Comparison of ENCODE assay signal across 10 cellular contexts in the genomic region with DNA sequence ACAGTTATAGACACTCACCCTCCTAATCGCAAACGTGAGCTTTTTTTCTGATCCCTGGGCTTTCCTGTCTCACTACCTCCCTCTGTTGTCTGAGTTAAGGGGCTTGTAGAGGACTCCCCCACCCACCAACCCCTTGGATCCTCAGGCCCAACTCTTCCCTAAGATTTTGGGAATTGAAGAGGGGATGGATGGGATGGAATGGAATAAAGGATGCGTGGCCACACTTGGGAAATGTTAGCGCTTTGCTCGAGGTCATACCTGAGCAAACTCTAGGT. TPM values are rescaled to one million over a fixed set of nuclear protein-coding genes. Genes with fewer than 3 reads are reported as not detected.
DNase-seq lines count a peak whose midpoint lies in the region; ATAC-seq and TF ChIP-seq lines count a peak whose summit lies in the region.
"Had no signal": no experiment of that assay in that cellular context is flagged by ENCODE, and none has a peak within 500 bp of the region (broad histone marks: within the 10 kb centered on the region; RNA-seq: fewer than 3 reads in every experiment).

No MANE protein-coding gene starts in this region.

- no peak overlapping the region for H3K27ac ChIP-seq in coronary artery
- H3K27ac ChIP-seq: prostate gland, testis had no signal

- no peak overlapping the region for H3K9ac ChIP-seq in skeletal muscle satellite cell (ENCODE audit: low read depth, low read length)

- no peaks in the 10 kb centered on the region for H3K36me3 ChIP-seq in skeletal muscle satellite cell (ENCODE audit: insufficient read depth, low read length)
- H3K36me3 ChIP-seq: prostate gland had no signal

- H3K4me3 ChIP-seq in coronary artery (peak overlapping the region; percentile 74), skeletal muscle satellite cell (ENCODE audit: low read length) (no peak overlapping the region)

- no peaks in the 10 kb centered on the region for H3K9me3 ChIP-seq in skeletal muscle satellite cell (replicated peaks; ENCODE audit: low read length)
- H3K9me3 ChIP-seq: prostate gland, testis had no signal

- TF ChIP-seq CTCF in coronary artery (IDR thresholded peaks at IDR 0.05) = no peak

- ATAC-seq in left lobe of liver (no peak), HG03095 (IDR thresholded peaks at IDR 0.05; ENCODE audit: unreplicated experiment) (no peak), HG02870 (IDR thresholded peaks at IDR 0.05; ENCODE audit: unreplicated experiment) (no peak)

- H3K27me3 ChIP-seq in skeletal muscle satellite cell (ENCODE audit: control insufficient read depth, insufficient read depth, low read length) = no peaks in the 10 kb centered on the region
- H3K27me3 ChIP-seq: testis had no signal

- H3K4me1 ChIP-seq in skeletal muscle satellite cell (ENCODE audit: control insufficient read depth, insufficient read depth, low read length) = no peaks in the 10 kb centered on the region
- H3K4me1 ChIP-seq: prostate gland, testis had no signal

- DNase-seq in NCI-H524 (lab: John Stamatoyannopoulos, UW) (peak; percentile 37 to 71), NCI-H524 treated with DMSO at 0.1 percent for 48 hours (lab: John Stamatoyannopoulos, UW) (no peak), NCI-H345 (lab: John Stamatoyannopoulos, UW) (peak; percentile 19), coronary artery (ENCODE audit: low spot score) (no peak), left lobe of liver (ENCODE audit: low spot score) (no peak)

- H3K4me2 ChIP-seq in skeletal muscle satellite cell (ENCODE audit: low read length) = peak overlapping the region; percentile 83

RNA-seq across cellular contexts. Expression of a gene that starts 1.5 kb away (rescaled TPM):
- total RNA-seq in skeletal muscle satellite cell (2012; rRNA removed) = 2.3 and 3.7 TPM in 2 replicates
- total RNA-seq in left lobe of liver = 2.2 TPM

Comparison
In these comparisons a context has a peak if more than half of its experiments do, and no peak if none do; other contexts are left out.
1. DNase-seq: peak in NCI-H524 (2 of 2) and NCI-H345 (single experiment); none in NCI-H524 treated with DMSO at 0.1 percent for 48 hours (single experiment), coronary artery (single experiment) and left lobe of liver (single experiment).